In the genomic region with DNA sequence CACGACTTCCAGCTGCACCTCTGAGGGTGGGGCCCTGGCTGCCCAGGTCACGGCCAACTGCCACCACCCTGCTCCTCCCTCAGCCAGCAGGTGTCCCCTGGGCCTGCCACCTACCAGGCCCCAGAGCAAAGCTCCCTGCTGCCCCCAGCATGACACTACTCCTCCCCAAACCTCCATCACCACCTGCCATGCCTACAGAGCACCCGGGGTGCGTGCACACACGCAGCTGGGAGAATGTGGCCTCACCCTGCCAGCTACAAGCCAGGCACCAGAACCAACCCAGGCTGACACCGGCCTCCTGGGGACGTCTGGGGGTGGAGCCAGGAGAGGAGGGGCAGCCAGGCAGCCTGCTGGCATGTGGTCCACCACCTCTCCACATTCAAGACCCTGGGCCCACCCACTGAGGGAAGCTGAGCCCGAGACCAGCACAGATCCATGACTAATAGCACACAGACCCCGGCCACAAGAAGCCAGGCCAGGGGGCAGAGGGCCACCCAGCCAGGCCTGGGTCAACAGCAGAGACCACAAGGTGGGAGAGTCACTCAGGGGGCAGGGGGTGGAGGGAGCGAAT, we compare ENCODE assay signal across 13 cellular contexts. TPM values are rescaled to one million over a fixed set of nuclear protein-coding genes. Genes with fewer than 3 reads are reported as not detected.
DNase-seq lines count a peak whose midpoint lies in the region; ATAC-seq and TF ChIP-seq lines count a peak whose summit lies in the region.
"Had no signal": no experiment of that assay in that cellular context is flagged by ENCODE, and none has a peak within 500 bp of the region (broad histone marks: within the 10 kb centered on the region; RNA-seq: fewer than 3 reads in every experiment).

No MANE protein-coding gene starts in this region.

- no peak for DNase-seq in left ventricle myocardium inferior
- DNase-seq in left cardiac atrium: no peak
- peak; percentile 94 for DNase-seq in NCI-H510A treated with DMSO at 0.1 percent for 48 hours (lab: John Stamatoyannopoulos, UW)
- no peak for DNase-seq in mammary epithelial cell
- peak; percentile 32 for DNase-seq in transverse colon
- DNase-seq in CD8-positive, alpha-beta T cell: no peak
- no peak for DNase-seq in NOMO-1 (lab: John Stamatoyannopoulos, UW; ENCODE audit: unreplicated experiment in 2 of 2)
- DNase-seq: activated CD4-positive, alpha-beta T cell treated with anti-CD3 and anti-CD28 coated beads for 48 hours; HFFc6 had no signal

- CTCF ChIA-PET in mammary epithelial cell (lab: Charles Lee; ENCODE audit: low non-redundant PET): interaction anchor here (0.6 to 1.2 kb wide), 3 partner anchors 67 to 78 kb away, joined by 3 to 6 read pairs (median 5); no protein-coding TSS in a partner anchor
- CTCF ChIA-PET in CD8-positive, alpha-beta T cell (lab: Charles Lee): interaction anchor here (1.8 kb wide), 1 partner anchor 75 kb away, joined by 6 read pairs; no protein-coding TSS in a partner anchor

- H4K20me1 ChIP-seq in mammary epithelial cell (ENCODE audit: insufficient read depth, low read length): peaks cover 4% of the 10 kb centered on the region

- intact Hi-C loops in left ventricle myocardium inferior (cut with micrococcal nuclease): no loop called here
- intact Hi-C loops in left cardiac atrium (cut with DNase I): no loop called here
- intact Hi-C loops in mammary epithelial cell (cut with micrococcal nuclease): no loop called here
- intact Hi-C loops in transverse colon (cut with DNase I; ENCODE audit: low total_unique reads): no loop called here
- intact Hi-C loops in CD8-positive, alpha-beta T cell (cut with DNase I, micrococcal nuclease): loop anchor here in 1 of 2 experiments (5.0 kb wide), 1 partner anchor 73 kb away; no protein-coding TSS in a partner anchor

- no peaks in the 10 kb centered on the region for H3K9me3 Mint-ChIP-seq in CD8-positive, alpha-beta T cell
- H3K9me3 Mint-ChIP-seq: HFFc6 had no signal

- H3K36me3 ChIP-seq in left ventricle myocardium inferior: no peaks in the 10 kb centered on the region
- H3K36me3 ChIP-seq in mammary epithelial cell (ENCODE audit: insufficient read depth, low read length): peaks cover 2% of the 10 kb centered on the region
- no peaks in the 10 kb centered on the region for H3K36me3 ChIP-seq in transverse colon
- H3K36me3 ChIP-seq in CD8-positive, alpha-beta T cell (ENCODE audit: insufficient read depth, low read length): no peaks in the 10 kb centered on the region
- H3K36me3 ChIP-seq: vagina had no signal

- peaks cover 30% of the 10 kb centered on the region for H3K27me3 ChIP-seq in left ventricle myocardium inferior (ENCODE audit: low read depth)
- no peaks in the 10 kb centered on the region for H3K27me3 ChIP-seq in mammary epithelial cell (ENCODE audit: insufficient read depth, low read length)
- peaks cover 27% of the 10 kb centered on the region for H3K27me3 ChIP-seq in transverse colon
- peaks cover 14% of the 10 kb centered on the region for H3K27me3 ChIP-seq in CD8-positive, alpha-beta T cell (ENCODE audit: insufficient read depth, low read length)
- H3K27me3 ChIP-seq: body of pancreas, vagina had no signal

- POLR2A ChIA-PET in CD8-positive, alpha-beta T cell (lab: Charles Lee): no interaction called here

- peak overlapping the region; percentile 92 for H3K4me2 ChIP-seq in mammary epithelial cell (ENCODE audit: insufficient read depth, low read depth, low read length)

- H3K4me1 Mint-ChIP-seq in CD8-positive, alpha-beta T cell (ENCODE audit: low read depth): peaks cover 6% of the 10 kb centered on the region

- no peaks in the 10 kb centered on the region for H3K36me3 Mint-ChIP-seq in CD8-positive, alpha-beta T cell

- H3K4me1 ChIP-seq in left ventricle myocardium inferior: peaks cover 78% of the 10 kb centered on the region
- peaks cover 45% of the 10 kb centered on the region for H3K4me1 ChIP-seq in mammary epithelial cell (ENCODE audit: insufficient read depth, low read length)
- peaks cover 0 to 22% (median 17%) of the 10 kb centered on the region in 4 donors for H3K4me1 ChIP-seq in transverse colon
- H3K4me1 ChIP-seq in CD8-positive, alpha-beta T cell (ENCODE audit: insufficient read depth, low read length): peaks cover 10% of the 10 kb centered on the region

- no peak overlapping the region for H3K27ac Mint-ChIP-seq in CD8-positive, alpha-beta T cell
- H3K27ac Mint-ChIP-seq: HFFc6 had no signal

- H3K4me3 ChIP-seq in left ventricle myocardium inferior (peak overlapping the region; percentile 76), mammary epithelial cell (replicated peaks in 1 of 3; ENCODE audit: insufficient read depth in 1 of 3, low read depth in 2 of 3, low read length in 3 of 3) (peak overlapping the region; percentile 17 to 80 (median 46)), transverse colon (no peak overlapping the region)
- no peak overlapping the region for H3K4me3 ChIP-seq in CD8-positive, alpha-beta T cell (ENCODE audit: low read depth, low read length)
- H3K4me3 ChIP-seq: body of pancreas, K562, vagina had no signal

- no peak for ATAC-seq in left cardiac atrium
- ATAC-seq in GM21515 (IDR thresholded peaks at IDR 0.05; ENCODE audit: unreplicated experiment): no peak
- no peak for ATAC-seq in CD8-positive, alpha-beta T cell
- ATAC-seq: body of pancreas, K562 had no signal

- peaks cover 70% of the 10 kb centered on the region for H3K79me2 ChIP-seq in mammary epithelial cell (ENCODE audit: insufficient read depth, low read length)

- TF ChIP-seq POLR2A in transverse colon (IDR thresholded peaks at IDR 0.05): no peak

- in situ Hi-C loops in mammary epithelial cell (cut with MboI; ENCODE audit: low sequenced_read_pairs in 2 of 2) (loop anchor here (5.0 to 10.0 kb wide), 2 partner anchors 70 to 73 kb away; no protein-coding TSS in a partner anchor), transverse colon (cut with MboI; ENCODE audit: low pct_ligation_motif_present in 1 of 4, low pct_unique_long_range_greater_than_20kb in 1 of 4, low sequenced_read_pairs in 3 of 4) (no loop called here)

- H3K27ac ChIP-seq in left ventricle myocardium inferior (replicated peaks): peak overlapping the region; percentile 49
- H3K27ac ChIP-seq in mammary epithelial cell (ENCODE audit: insufficient read depth, low read depth, low read length): no peak overlapping the region
- no peak overlapping the region for H3K27ac ChIP-seq in transverse colon
- no peak overlapping the region for H3K27ac ChIP-seq in CD8-positive, alpha-beta T cell (ENCODE audit: low read depth, low read length)
- H3K27ac ChIP-seq: body of pancreas, vagina had no signal

- 30% methylated on average over 7 of the region's 10 CpGs for WGBS in mammary epithelial cell (ENCODE audit: low coverage, missing lambda C conversion rate)
- 57% methylated on average over 10 of the region's 10 CpGs; no CpG with 5 or more reads in 1 of the 2 donors for WGBS in transverse colon (ENCODE audit: low coverage in 1 of 2), 2 donors

- H2AFZ ChIP-seq in mammary epithelial cell (ENCODE audit: low read depth, low read length): no peak overlapping the region

- H3K9me3 ChIP-seq in left ventricle myocardium inferior (replicated peaks): no peaks in the 10 kb centered on the region
- H3K9me3 ChIP-seq in mammary epithelial cell (replicated peaks; ENCODE audit: insufficient read depth, low read length): no peaks in the 10 kb centered on the region
- no peaks in the 10 kb centered on the region for H3K9me3 ChIP-seq in transverse colon
- H3K9me3 ChIP-seq in CD8-positive, alpha-beta T cell (ENCODE audit: low read length): no peaks in the 10 kb centered on the region
- H3K9me3 ChIP-seq: body of pancreas, vagina had no signal

- no peak for TF ChIP-seq CTCF in left ventricle myocardium inferior (IDR thresholded peaks at IDR 0.05; ENCODE audit: borderline replicate concordance)
- no peak for TF ChIP-seq CTCF in mammary epithelial cell (conservative IDR thresholded peaks at IDR 0.05 in 1 of 2, IDR thresholded peaks at IDR 0.05 in 1 of 2; ENCODE audit: extremely low read depth in 1 of 2, insufficient read depth in 1 of 2, low read depth in 1 of 2, low read length in 2 of 2)
- peak in 1 of 5 experiments; percentile 16 for TF ChIP-seq CTCF in transverse colon (IDR thresholded peaks at IDR 0.05)
- no peak for TF ChIP-seq CTCF in CD8-positive, alpha-beta T cell (IDR thresholded peaks at IDR 0.05)

- no peak for TF ChIP-seq EP300 in transverse colon (IDR thresholded peaks at IDR 0.05; ENCODE audit: low read depth)

- no TSS peak for BruUV-seq in mammary epithelial cell (replicated peaks; lab: Mats Ljungman, UMichigan)

- no peak overlapping the region for H3K4me3 Mint-ChIP-seq in CD8-positive, alpha-beta T cell
- H3K4me3 Mint-ChIP-seq: HFFc6 had no signal

- no peak overlapping the region for H3K9ac ChIP-seq in mammary epithelial cell (ENCODE audit: insufficient read depth, low read length)

- dilution Hi-C loops in mammary epithelial cell (cut with HindIII; ENCODE audit: low sequenced_read_pairs): no loop called here

- H3K27me3 Mint-ChIP-seq in CD8-positive, alpha-beta T cell (ENCODE audit: low read depth): peaks cover 18% of the 10 kb centered on the region

RNA-seq across cellular contexts. Expression of a gene that starts 3.4 kb away (rescaled TPM):
- total RNA-seq in left ventricle myocardium inferior (26.1 TPM), left cardiac atrium (10 to 100 TPM; 22.4 to 25.5 TPM), mammary epithelial cell (100 to 1,000 TPM in 1 of 2 donors, 10 to 100 TPM in 1; 75.2 to 124 TPM), transverse colon (10 to 100 TPM in 1 of 4 donors, 1 to 10 TPM in 3; 5.4 to 29.9 (median 6.6) TPM)
- 42.6 TPM for polyA plus RNA-seq in mammary epithelial cell
- 67.1 TPM for polyA minus RNA-seq in mammary epithelial cell
- under 1 TPM; 0.72 to 0.84 TPM for total RNA-seq in CD8-positive, alpha-beta T cell

RNA-seq across cellular contexts. Expression of a gene that starts 15.9 kb away (rescaled TPM):
- 22.9 TPM for total RNA-seq in left ventricle myocardium inferior
- total RNA-seq in left cardiac atrium: 10 to 100 TPM; 25.9 to 29.1 TPM
- total RNA-seq in mammary epithelial cell: 10 to 100 TPM; 32.0 to 41.9 TPM
- 19.8 TPM for polyA plus RNA-seq in mammary epithelial cell
- 23.2 TPM for polyA minus RNA-seq in mammary epithelial cell
- 10 to 100 TPM; 17.0 to 53.9 (median 32.6) TPM for total RNA-seq in transverse colon
- total RNA-seq in CD8-positive, alpha-beta T cell: 1 to 10 TPM; 5.7 to 6.2 TPM

Comparison
In these comparisons a context has a peak if more than half of its experiments do, and no peak if none do; other contexts are left out.
1. DNase-seq: peak in NCI-H510A treated with DMSO at 0.1 percent for 48 hours (single experiment) and transverse colon (single experiment); none in left ventricle myocardium inferior (single experiment), left cardiac atrium (single experiment), mammary epithelial cell (single experiment), CD8-positive, alpha-beta T cell (0 of 7) and NOMO-1 (0 of 2).
2. H3K4me3 ChIP-seq: peak in left ventricle myocardium inferior (single experiment) and mammary epithelial cell (3 of 3); none in transverse colon (0 of 4) and CD8-positive, alpha-beta T cell (single experiment).
3. in situ Hi-C loops: an anchor here in mammary epithelial cell (5.0 to 10.0 kb wide); none called in transverse colon.